In genomic region chr22:32785636-32786418, GRCh38 we compare ENCODE assay signal across 28 cellular contexts. TPM values are rescaled to one million over a fixed set of nuclear protein-coding genes. Genes with fewer than 3 reads are reported as not detected.
"Had no signal": no experiment of that assay in that cellular context is flagged by ENCODE, and none has a peak within 500 bp of the region (broad histone marks: within the 10 kb centered on the region; RNA-seq: fewer than 3 reads in every experiment).

No MANE protein-coding gene starts in this region.

- H3K36me3 Mint-ChIP-seq: activated CD4-positive, alpha-beta memory T cell treated with anti-CD3 and anti-CD28 coated beads for 36 hours; activated naive CD4-positive, alpha-beta T cell treated with anti-CD3 and anti-CD28 coated beads, Interleukin-2, amount 10 ng/mL, durations not matched to agents 7 days and 5 days; activated naive CD8-positive, alpha-beta T cell treated with anti-CD3 and anti-CD28 coated beads, Interleukin-2, amount 10 ng/mL, durations not matched to agents 7 days and 5 days; natural killer cell treated with Interleukin-12 subunit alpha and Interleukin-12 subunit beta and Interleukin-15 and Interleukin-18, amount 100 ng/mL, for 72 hours had no signal

- H3K27ac ChIP-seq: parathyroid adenoma, psoas muscle, spleen, transverse colon, uterus, WERI-Rb-1 had no signal

- H3K4me3 ChIP-seq: lung, psoas muscle, spleen, transverse colon, uterus had no signal

- H3K27ac Mint-ChIP-seq: activated CD4-positive, alpha-beta memory T cell treated with anti-CD3 and anti-CD28 coated beads for 36 hours; activated CD4-positive, alpha-beta T cell treated with anti-CD3 and anti-CD28 coated beads, Interleukin-2, amount 10 ng/mL, durations not matched to agents 24 days and 14 days; activated naive CD4-positive, alpha-beta T cell treated with anti-CD3 and anti-CD28 coated beads, Interleukin-2, amount 10 ng/mL, durations not matched to agents 7 days and 5 days; activated naive CD8-positive, alpha-beta T cell treated with anti-CD3 and anti-CD28 coated beads, Interleukin-2, amount 10 ng/mL, durations not matched to agents 7 days and 5 days; dendritic cell treated with granulocyte-macrophage colony-stimulating factor and Interleukin-4, amounts not matched to agents 40 ng/mL and 50 ng/mL, for 4 days; endodermal cell; natural killer cell treated with Interleukin-12 subunit alpha and Interleukin-12 subunit beta and Interleukin-15 and Interleukin-18, amount 100 ng/mL, for 72 hours; T-helper 17 cell had no signal

- H3K9ac ChIP-seq: parathyroid adenoma had no signal

- H3K4me1 ChIP-seq: parathyroid adenoma, psoas muscle, spleen, transverse colon, uterus had no signal

- H3K9me3 Mint-ChIP-seq: activated CD4-positive, alpha-beta memory T cell treated with anti-CD3 and anti-CD28 coated beads for 36 hours; activated CD4-positive, alpha-beta T cell treated with anti-CD3 and anti-CD28 coated beads, Interleukin-2, amount 10 ng/mL, durations not matched to agents 24 days and 14 days; activated naive CD4-positive, alpha-beta T cell treated with anti-CD3 and anti-CD28 coated beads, Interleukin-2, amount 10 ng/mL, durations not matched to agents 7 days and 5 days; activated naive CD8-positive, alpha-beta T cell treated with anti-CD3 and anti-CD28 coated beads, Interleukin-2, amount 10 ng/mL, durations not matched to agents 7 days and 5 days; natural killer cell treated with Interleukin-12 subunit alpha and Interleukin-12 subunit beta and Interleukin-15 and Interleukin-18, amount 100 ng/mL, for 72 hours had no signal

- H3K4me1 Mint-ChIP-seq: activated CD4-positive, alpha-beta T cell treated with anti-CD3 and anti-CD28 coated beads, Interleukin-2, amount 10 ng/mL, durations not matched to agents 24 days and 14 days; activated naive CD4-positive, alpha-beta T cell treated with anti-CD3 and anti-CD28 coated beads, Interleukin-2, amount 10 ng/mL, durations not matched to agents 7 days and 5 days; activated naive CD8-positive, alpha-beta T cell treated with anti-CD3 and anti-CD28 coated beads, Interleukin-2, amount 10 ng/mL, durations not matched to agents 7 days and 5 days; endodermal cell; T-helper 17 cell had no signal

- ATAC-seq: esophagus mucosa; left lobe of liver; natural killer cell treated with Interleukin-12 subunit alpha and Interleukin-12 subunit beta and Interleukin-15 and Interleukin-18, amount 100 ng/mL, for 72 hours; psoas muscle; T-helper 17 cell had no signal

- H3K9me3 ChIP-seq: psoas muscle, spleen, transverse colon, uterus had no signal

- H3K79me2 ChIP-seq: parathyroid adenoma had no signal

- H3K27me3 Mint-ChIP-seq: dendritic cell treated with granulocyte-macrophage colony-stimulating factor and Interleukin-4, amounts not matched to agents 40 ng/mL and 50 ng/mL, for 4 days had no signal

- H3K27me3 ChIP-seq: spleen, transverse colon, uterus had no signal

- H3K36me3 ChIP-seq: spleen, transverse colon, uterus, WERI-Rb-1 had no signal

- H2AFZ ChIP-seq: parathyroid adenoma had no signal

- DNase-seq: activated CD4-positive, alpha-beta memory T cell treated with anti-CD3 and anti-CD28 coated beads for 36 hours; activated CD4-positive, alpha-beta T cell treated with anti-CD3 and anti-CD28 coated beads, Interleukin-2, amount 10 ng/mL, durations not matched to agents 24 days and 14 days; activated CD4-positive, CD25-positive, alpha-beta regulatory T cell treated with anti-CD3 and anti-CD28 coated beads, Interleukin-2, amount 50 U/mL, for 72 hours; activated CD8-positive, alpha-beta memory T cell treated with anti-CD3 and anti-CD28 coated beads, Interleukin-2, amount 50 U/mL, for 4 hours; activated gamma-delta T cell; activated naive CD4-positive, alpha-beta T cell treated with anti-CD3 and anti-CD28 coated beads, Interleukin-2, amount 10 ng/mL, durations not matched to agents 7 days and 5 days; activated naive CD8-positive, alpha-beta T cell treated with anti-CD3 and anti-CD28 coated beads, Interleukin-2, amount 10 ng/mL, durations not matched to agents 7 days and 5 days; activated T-cell treated with anti-CD3 and anti-CD28 coated beads, Interleukin-2, amount 50 U/mL, for 1 hour; amniotic stem cell; central memory CD4-positive, alpha-beta T cell; endodermal cell; head of caudate nucleus; hypothalamus; kidney glomerular epithelial cell; psoas muscle; spleen; stimulated activated naive CD4-positive, alpha-beta T cell treated with Interleukin-2 at 50 U/mL for 16 hours; T-helper 17 cell; T1000; transverse colon; uterus; WERI-Rb-1 had no signal

- H3K4me3 Mint-ChIP-seq: activated CD4-positive, alpha-beta memory T cell treated with anti-CD3 and anti-CD28 coated beads for 36 hours; activated CD4-positive, alpha-beta T cell treated with anti-CD3 and anti-CD28 coated beads, Interleukin-2, amount 10 ng/mL, durations not matched to agents 24 days and 14 days; activated naive CD4-positive, alpha-beta T cell treated with anti-CD3 and anti-CD28 coated beads, Interleukin-2, amount 10 ng/mL, durations not matched to agents 7 days and 5 days; activated naive CD8-positive, alpha-beta T cell treated with anti-CD3 and anti-CD28 coated beads, Interleukin-2, amount 10 ng/mL, durations not matched to agents 7 days and 5 days; dendritic cell treated with granulocyte-macrophage colony-stimulating factor and Interleukin-4, amounts not matched to agents 40 ng/mL and 50 ng/mL, for 4 days; endodermal cell; natural killer cell treated with Interleukin-12 subunit alpha and Interleukin-12 subunit beta and Interleukin-15 and Interleukin-18, amount 100 ng/mL, for 72 hours; T-helper 17 cell had no signal

RNA-seq across cellular contexts. Expression of gene TIMP3, which starts 15.7 kb away (rescaled TPM):
- total RNA-seq: activated CD4-positive, alpha-beta memory T cell treated with anti-CD3 and anti-CD28 coated beads for 36 hours; activated CD4-positive, alpha-beta T cell treated with anti-CD3 and anti-CD28 coated beads, Interleukin-2, amount 10 ng/mL, durations not matched to agents 24 days and 14 days; natural killer cell treated with Interleukin-12 subunit alpha and Interleukin-12 subunit beta and Interleukin-15 and Interleukin-18, amount 100 ng/mL, for 72 hours had no signal
